In the genomic region with DNA sequence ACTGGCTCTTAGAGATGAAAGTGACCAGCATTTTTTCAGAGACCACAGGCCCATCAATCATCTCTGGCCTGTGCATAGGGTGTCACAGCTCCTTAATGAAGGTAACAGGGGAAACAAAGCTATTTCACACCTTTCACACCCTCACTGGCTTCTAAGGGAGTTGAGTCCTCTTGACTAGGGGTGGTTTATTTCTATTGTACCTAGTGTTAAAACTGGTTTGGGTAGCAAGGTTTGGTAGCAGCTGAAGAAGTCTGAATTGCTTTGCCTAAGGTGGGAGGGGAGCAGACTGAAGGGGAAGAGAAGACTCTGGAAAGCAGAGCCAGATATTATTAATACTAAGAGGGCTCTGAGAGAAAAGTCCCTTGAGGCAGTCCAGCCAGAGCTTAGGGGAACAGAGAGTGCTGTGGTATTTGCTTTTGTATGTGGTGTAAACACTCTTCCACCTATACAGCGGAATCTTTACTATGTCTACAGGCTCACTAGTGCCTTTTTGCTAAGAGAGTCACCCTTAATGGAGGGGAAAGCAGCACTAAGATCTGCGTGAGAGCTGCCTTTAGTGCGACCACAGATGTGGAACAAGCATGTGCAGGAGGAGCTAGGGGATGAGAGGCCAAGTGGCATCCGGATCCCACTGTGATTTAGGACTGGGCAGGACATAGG, we compare ENCODE assay signal across 13 cellular contexts.
DNase-seq lines count a peak whose midpoint lies in the region; ATAC-seq and TF ChIP-seq lines count a peak whose summit lies in the region.
"Had no signal": no experiment of that assay in that cellular context is flagged by ENCODE, and none has a peak within 500 bp of the region (broad histone marks: within the 10 kb centered on the region; RNA-seq: fewer than 3 reads in every experiment).

No MANE protein-coding gene starts in this region.

- H3K4me3 ChIP-seq in right atrium auricular region: no peak overlapping the region
- H3K4me3 ChIP-seq: esophagus muscularis mucosa, PC-9, testis had no signal

- peaks cover 0 to 39% of the 10 kb centered on the region in 2 donors for H3K4me1 ChIP-seq in right atrium auricular region
- H3K4me1 ChIP-seq: testis had no signal

- no peaks in the 10 kb centered on the region for H3K36me3 Mint-ChIP-seq in type B pancreatic cell
- H3K36me3 Mint-ChIP-seq: activated naive CD4-positive, alpha-beta T cell treated with anti-CD3 and anti-CD28 coated beads, Interleukin-2, amount 50 U/mL, for 24 hours had no signal

- H3K27ac Mint-ChIP-seq in type B pancreatic cell: peak overlapping the region; percentile 14
- H3K27ac Mint-ChIP-seq: activated naive CD4-positive, alpha-beta T cell treated with anti-CD3 and anti-CD28 coated beads, Interleukin-2, amount 50 U/mL, for 24 hours had no signal

- peak overlapping the region in 1 of 2 donors; percentile 61 for H3K27ac ChIP-seq in right atrium auricular region
- H3K27ac ChIP-seq: PC-9, testis had no signal

- intact Hi-C loops in Right ventricle myocardium superior (cut with DNase I): no loop called here

- H3K9me3 Mint-ChIP-seq in type B pancreatic cell: no peaks in the 10 kb centered on the region
- H3K9me3 Mint-ChIP-seq: activated naive CD4-positive, alpha-beta T cell treated with anti-CD3 and anti-CD28 coated beads, Interleukin-2, amount 50 U/mL, for 24 hours had no signal

- no peaks in the 10 kb centered on the region for H3K27me3 ChIP-seq in right atrium auricular region
- H3K27me3 ChIP-seq: esophagus muscularis mucosa, testis had no signal

- no peaks in the 10 kb centered on the region for H3K9me3 ChIP-seq in right atrium auricular region
- H3K9me3 ChIP-seq: esophagus muscularis mucosa, testis had no signal

- ATAC-seq in Right ventricle myocardium superior (ENCODE audit: poor library complexity) (peak; percentile 31), HG02678 (IDR thresholded peaks at IDR 0.05; ENCODE audit: unreplicated experiment) (peak; percentile 91), HG03521 (IDR thresholded peaks at IDR 0.05; ENCODE audit: unreplicated experiment) (peak; percentile 71)
- ATAC-seq in stimulated activated naive CD8-positive, alpha-beta T cell treated with anti-CD3 and anti-CD28 coated beads, Interleukin-15, Interleukin-2, amounts not matched to agents 100 U/mL and 50 U/mL, for 24 hours: no peak

- no peaks in the 10 kb centered on the region for H3K4me1 Mint-ChIP-seq in type B pancreatic cell (ENCODE audit: unreplicated experiment)
- H3K4me1 Mint-ChIP-seq: activated naive CD4-positive, alpha-beta T cell treated with anti-CD3 and anti-CD28 coated beads, Interleukin-2, amount 50 U/mL, for 24 hours had no signal

- TF ChIP-seq CTCF in right atrium auricular region (IDR thresholded peaks at IDR 0.05): no peak
- no peak for TF ChIP-seq CTCF in type B pancreatic cell (conservative IDR thresholded peaks at IDR 0.05)

- H3K4me3 Mint-ChIP-seq in type B pancreatic cell: no peak overlapping the region
- H3K4me3 Mint-ChIP-seq: activated naive CD4-positive, alpha-beta T cell treated with anti-CD3 and anti-CD28 coated beads, Interleukin-2, amount 50 U/mL, for 24 hours had no signal

- H3K36me3 ChIP-seq in right atrium auricular region: no peaks in the 10 kb centered on the region
- H3K36me3 ChIP-seq: esophagus muscularis mucosa had no signal

- DNase-seq in Right ventricle myocardium superior: no peak
- no peak for DNase-seq in right atrium auricular region (ENCODE audit: low spot score)
- no peak for DNase-seq in type B pancreatic cell (ENCODE audit: extremely low spot score, unreplicated experiment)
- DNase-seq in NCI-H2081 treated with DMSO at 0.1 percent for 48 hours (lab: John Stamatoyannopoulos, UW): no peak
- DNase-seq in stimulated activated naive CD8-positive, alpha-beta T cell treated with anti-CD3 and anti-CD28 coated beads, Interleukin-15, Interleukin-2, amounts not matched to agents 100 U/mL and 50 U/mL, for 24 hours: no peak
- DNase-seq in ureter (ENCODE audit: low spot score): no peak
- DNase-seq: KG1, PC-9, testis had no signal

- no peaks in the 10 kb centered on the region for H3K27me3 Mint-ChIP-seq in type B pancreatic cell
